ENCODE assay signal across 17 cellular contexts in genomic region chrX:88560673-88561330, GRCh38.
DNase-seq lines count a peak whose midpoint lies in the region; TF ChIP-seq lines count a peak whose summit lies in the region.
"Had no signal": no experiment of that assay in that cellular context is flagged by ENCODE, and none has a peak within 500 bp of the region (broad histone marks: within the 10 kb centered on the region; RNA-seq: fewer than 3 reads in every experiment).

No MANE protein-coding gene starts in this region.

- peak overlapping the region; percentile 46 for H2AFZ ChIP-seq in hepatocyte
- H2AFZ ChIP-seq: PC-9 had no signal

- no peaks in the 10 kb centered on the region for H3K36me3 ChIP-seq in hepatocyte (replicated peaks; ENCODE audit: insufficient read depth, low read depth)
- H3K36me3 ChIP-seq in mesodermal cell (ENCODE audit: control insufficient read depth, insufficient read depth, low read length), result no peaks in the 10 kb centered on the region
- no peaks in the 10 kb centered on the region for H3K36me3 ChIP-seq in HAP-1 (replicated peaks)
- H3K36me3 ChIP-seq: BLaER1 had no signal

- H3K79me2 ChIP-seq in hepatocyte, result no peaks in the 10 kb centered on the region

- 4% methylated on average over 4 of the region's 4 CpGs for WGBS in hepatocyte (ENCODE audit: low lambda C conversion rate, missing lambda C conversion rate)
- WGBS in mesodermal cell (ENCODE audit: insufficient coverage in 2 of 2), 2 experiments, result 47 to 55% methylated on average over 2 of the region's 4 CpGs

- H3K27me3 ChIP-seq in hepatocyte, result no peaks in the 10 kb centered on the region
- no peaks in the 10 kb centered on the region for H3K27me3 ChIP-seq in HAP-1 (ENCODE audit: low read depth)

- H3K4me3 ChIP-seq in hepatocyte, result no peak overlapping the region
- H3K4me3 ChIP-seq in mesodermal cell (ENCODE audit: extremely low read depth, insufficient read depth, low read length, poor library complexity, severe bottlenecking), result no peak overlapping the region
- H3K4me3 ChIP-seq in HAP-1, result no peak overlapping the region
- H3K4me3 ChIP-seq: BLaER1, PC-9 had no signal

- DNase-seq in NCI-H1105 treated with DMSO at 0.1 percent for 48 hours (lab: John Stamatoyannopoulos, UW) (peak; percentile 53), NCI-H1105 (lab: John Stamatoyannopoulos, UW) (no peak), hepatocyte (ENCODE audit: low spot score) (peak; percentile 35), substantia nigra (lab: John Stamatoyannopoulos, UW) (no peak), AML-193 (lab: John Stamatoyannopoulos, UW) (no peak), GM13976 (ENCODE audit: low spot score) (no peak), HAP-1 (ENCODE audit: low spot score in 2 of 2) (no peak)
- DNase-seq: CD8-positive, alpha-beta memory T cell; HCEC 1CT; Karpas-422; NCI-H1417 treated with DMSO at 0.1 percent for 48 hours; NCI-H2029; NCI-H2227 treated with DMSO at 0.1 percent for 48 hours; PC-9 had no signal

- TF ChIP-seq CTCF in hepatocyte (IDR thresholded peaks at IDR 0.05; ENCODE audit: poor library complexity) (no peak), GM13976 (IDR thresholded peaks at IDR 0.05; ENCODE audit: borderline replicate concordance, control extremely low read depth, extremely low read depth, insufficient read depth, missing control alignments) (no peak)

- peaks cover 16% of the 10 kb centered on the region for H3K4me1 ChIP-seq in hepatocyte (ENCODE audit: insufficient read depth)
- H3K4me1 ChIP-seq in mesodermal cell (ENCODE audit: control insufficient read depth, insufficient read depth, low read length, poor library complexity, severe bottlenecking), result no peaks in the 10 kb centered on the region
- no peaks in the 10 kb centered on the region for H3K4me1 ChIP-seq in HAP-1
- H3K4me1 ChIP-seq: BLaER1 had no signal

- H3K4me2 ChIP-seq in hepatocyte, result peak overlapping the region; percentile 64
- H3K4me2 ChIP-seq: BLaER1, PC-9 had no signal

- H3K9me3 ChIP-seq in hepatocyte (ENCODE audit: low read depth), result no peaks in the 10 kb centered on the region
- peaks cover 3% of the 10 kb centered on the region for H3K9me3 ChIP-seq in mesodermal cell (ENCODE audit: control insufficient read depth, low read length)
- no peaks in the 10 kb centered on the region for H3K9me3 ChIP-seq in HAP-1
- H3K9me3 ChIP-seq: BLaER1 had no signal

- H3K9me2 ChIP-seq in hepatocyte (replicated peaks; ENCODE audit: insufficient read depth), result no peaks in the 10 kb centered on the region

- H4K20me1 ChIP-seq in hepatocyte (ENCODE audit: insufficient read depth, poor library complexity, severe bottlenecking), result no peaks in the 10 kb centered on the region
- H4K20me1 ChIP-seq: BLaER1 had no signal

- in situ Hi-C loops in GM13976 (cut with MboI; ENCODE audit: low sequenced_read_pairs, unreplicated experiment) (no loop called here), HAP-1 (cut with MboI; ENCODE audit: low sequenced_read_pairs) (no loop called here)

- H3K27ac ChIP-seq in hepatocyte (peak overlapping the region; percentile 82), mesodermal cell (ENCODE audit: low read depth, low read length, severe bottlenecking) (peak overlapping the region; percentile 53), substantia nigra (ENCODE audit: low read depth, low read length, poor library complexity, severe bottlenecking) (peak overlapping the region; percentile 1)
- H3K27ac ChIP-seq: 22Rv1, BLaER1, PC-9 had no signal

Comparison
In these comparisons a context has a peak if more than half of its experiments do, and no peak if none do; other contexts are left out.
1. DNase-seq: peak in NCI-H1105 treated with DMSO at 0.1 percent for 48 hours (single experiment) and hepatocyte (single experiment); none in NCI-H1105 (single experiment), substantia nigra (0 of 49), AML-193 (0 of 2), GM13976 (single experiment) and HAP-1 (0 of 2).
2. H3K27ac ChIP-seq: peak in every context shown above with its lines; median percentile 82 in hepatocyte; 53 in mesodermal cell; 1 in substantia nigra.